ENCODE assay signal across 15 cellular contexts in genomic region chr3:155325263-155325835, GRCh38. TPM values are rescaled to one million over a fixed set of nuclear protein-coding genes. Genes with fewer than 3 reads are reported as not detected.
DNase-seq lines count a peak whose midpoint lies in the region; ATAC-seq, FAIRE-seq and TF ChIP-seq lines count a peak whose summit lies in the region.
"Had no signal": no experiment of that assay in that cellular context is flagged by ENCODE, and none has a peak within 500 bp of the region (broad histone marks: within the 10 kb centered on the region; RNA-seq: fewer than 3 reads in every experiment).

No MANE protein-coding gene starts in this region.

- H3K4me3 ChIP-seq in A549 (0 out of 3 replicates have a peak overlapping the region, but pooled peaks have one; percentile 12), GM23338 (no peak overlapping the region), PC-3 (ENCODE audit: low read length) (no peak overlapping the region)
- no peak overlapping the region for H3K4me3 ChIP-seq in CD4-positive, alpha-beta memory T cell (ENCODE audit: low read length in 2 of 2)
- H3K4me3 ChIP-seq: GM12878 had no signal

- WGBS in A549 (ENCODE audit: missing lambda C conversion rate): 42% methylated on average over 10 of the region's 10 CpGs

- no peak for TF ChIP-seq POLR2A in A549 (IDR thresholded peaks at IDR 0.05; ENCODE audit: low read length)

- BruUV-seq in PC-3 (replicated peaks; lab: Mats Ljungman, UMichigan): no TSS peak

- H3K9me2 ChIP-seq in GM23338 (ENCODE audit: insufficient read depth) (no peaks in the 10 kb centered on the region), PC-3 (replicated peaks; ENCODE audit: low read length) (no peaks in the 10 kb centered on the region)

- POLR2A ChIA-PET in A549 (lab: Yijun Ruan, JAX) (no interaction called here), PC-3 (lab: Charles Lee; ENCODE audit: unreplicated experiment) (no interaction called here), GM10248 (lab: Yijun Ruan, JAX) (no interaction called here)
- POLR2A ChIA-PET in CD4-positive, alpha-beta memory T cell (lab: Charles Lee; ENCODE audit: partially characterized antibody): no interaction called here

- H3K9me3 Mint-ChIP-seq in GM23338: no peaks in the 10 kb centered on the region
- no peaks in the 10 kb centered on the region for H3K9me3 Mint-ChIP-seq in CD4-positive, alpha-beta memory T cell
- H3K9me3 Mint-ChIP-seq: activated B cell treated with CpG ODN at 0.5 μM for 24 hours; CD4-positive, alpha-beta T cell had no signal

- no peak overlapping the region for H3K27ac ChIP-seq in A549
- peak overlapping the region; percentile 2; the same call in 1 of the 2 replicates for H3K27ac ChIP-seq in GM23338 (ENCODE audit: low read depth)
- no peak overlapping the region for H3K27ac ChIP-seq in PC-3 (ENCODE audit: low read length)
- no peak overlapping the region for H3K27ac ChIP-seq in CD4-positive, alpha-beta memory T cell (ENCODE audit: low read depth, low read length)

- no peaks in the 10 kb centered on the region for H3K27me3 Mint-ChIP-seq in GM23338 (ENCODE audit: insufficient read depth, low read depth, poor library complexity)
- H3K27me3 Mint-ChIP-seq in CD4-positive, alpha-beta memory T cell: no peaks in the 10 kb centered on the region
- H3K27me3 Mint-ChIP-seq: activated B cell treated with CpG ODN at 0.5 μM for 24 hours; CD4-positive, alpha-beta T cell had no signal

- no peaks in the 10 kb centered on the region for H3K27me3 ChIP-seq in GM23338 (ENCODE audit: insufficient read depth)
- no peaks in the 10 kb centered on the region for H3K27me3 ChIP-seq in PC-3 (ENCODE audit: low read length)
- no peaks in the 10 kb centered on the region for H3K27me3 ChIP-seq in CD4-positive, alpha-beta memory T cell (ENCODE audit: insufficient read depth, low read length)

- no peak overlapping the region for H3K9ac ChIP-seq in PC-3 (ENCODE audit: low read length)

- H3K4me2 ChIP-seq in A549 (peak overlapping the region; percentile 56), GM23338 (0 out of 2 replicates have a peak overlapping the region, but pooled peaks have one; percentile 29), PC-3 (ENCODE audit: low read length) (peak overlapping the region; percentile 37; the same call in 1 of the 2 replicates)

- H3K27ac Mint-ChIP-seq in GM23338: no peak overlapping the region
- H3K27ac Mint-ChIP-seq in CD4-positive, alpha-beta memory T cell: no peak overlapping the region
- H3K27ac Mint-ChIP-seq: activated B cell treated with CpG ODN at 0.5 μM for 24 hours; CD4-positive, alpha-beta T cell had no signal

- no peaks in the 10 kb centered on the region for H4K20me1 ChIP-seq in GM23338 (replicated peaks; ENCODE audit: insufficient read depth)
- H4K20me1 ChIP-seq in PC-3 (ENCODE audit: low read length): no peaks in the 10 kb centered on the region

- H3K9me3 ChIP-seq in A549 (no peaks in the 10 kb centered on the region), PC-3 (ENCODE audit: low read length) (no peaks in the 10 kb centered on the region)
- no peaks in the 10 kb centered on the region for H3K9me3 ChIP-seq in CD4-positive, alpha-beta memory T cell (ENCODE audit: control insufficient read depth in 1 of 2, low read length in 2 of 2)

- intact Hi-C loops in PC-3 (cut with micrococcal nuclease): no loop called here
- intact Hi-C loops in CD4-positive, alpha-beta memory T cell (cut with micrococcal nuclease): no loop called here

- TF ChIP-seq EP300 in A549 (IDR thresholded peaks at IDR 0.05): no peak

- H3K36me3 ChIP-seq in GM23338 (ENCODE audit: insufficient read depth) (no peaks in the 10 kb centered on the region), PC-3 (ENCODE audit: low read depth, low read length) (no peaks in the 10 kb centered on the region)
- no peaks in the 10 kb centered on the region for H3K36me3 ChIP-seq in CD4-positive, alpha-beta memory T cell (ENCODE audit: insufficient read depth, low read length)

- ATAC-seq in A549: peak in 1 of 2 experiments; percentile 78; a peak in 3 of 6 replicates
- ATAC-seq in GM23338: peak; percentile 52
- no peak for ATAC-seq in PC-3
- ATAC-seq in GM18861 (IDR thresholded peaks at IDR 0.05; ENCODE audit: unreplicated experiment): no peak
- ATAC-seq: GM12878 had no signal

- H3K79me2 ChIP-seq in GM23338 (replicated peaks; ENCODE audit: insufficient read depth): no peaks in the 10 kb centered on the region
- H3K79me2 ChIP-seq in PC-3 (ENCODE audit: low read length): no peaks in the 10 kb centered on the region

- H3K4me1 ChIP-seq in A549 (no peaks in the 10 kb centered on the region), GM23338 (ENCODE audit: insufficient read depth) (peaks cover 5% of the 10 kb centered on the region; the same call in 1 of the 2 replicates), PC-3 (ENCODE audit: insufficient read depth, low read length) (no peaks in the 10 kb centered on the region)
- H3K4me1 ChIP-seq in CD4-positive, alpha-beta memory T cell (ENCODE audit: insufficient read depth, low read length): no peaks in the 10 kb centered on the region

- H3K36me3 Mint-ChIP-seq in GM23338 (ENCODE audit: low read depth): no peaks in the 10 kb centered on the region
- no peaks in the 10 kb centered on the region for H3K36me3 Mint-ChIP-seq in CD4-positive, alpha-beta memory T cell

- H2AFZ ChIP-seq in GM23338 (peak overlapping the region; percentile 56), PC-3 (ENCODE audit: low read length) (peak overlapping the region; percentile 71)

- DNase-seq in A549 (ENCODE audit: low read depth in 1 of 2, low spot score in 1 of 2) (peak in 1 of 2 experiments; percentile 17), GM23338 (ENCODE audit: low spot score) (peak; percentile 59), PC-3 (peak; percentile 19), iPS DF 19.7 (ENCODE audit: low read depth, low spot score) (peak; percentile 12), NCI-H1105 (lab: John Stamatoyannopoulos, UW) (no peak), GM10248 (ENCODE audit: extremely low spot score) (no peak)
- no peak for DNase-seq in CD4-positive, alpha-beta memory T cell
- DNase-seq: activated B cell treated with CpG ODN at 0.5 μM for 24 hours; CD4-positive, alpha-beta T cell; central memory CD4-positive, alpha-beta T cell; NCI-H1105 treated with DMSO at 0.1 percent for 48 hours had no signal

- no peak for FAIRE-seq in A549 (lab: Jason Lieb, UNC)
- FAIRE-seq: GM12878 had no signal

- 0 out of 2 replicates have a peak, but pooled peaks cover 3% of the 10 kb centered on the region for H3F3A ChIP-seq in GM23338 (replicated peaks; ENCODE audit: low read depth)
- H3F3A ChIP-seq in PC-3 (ENCODE audit: low read length, unreplicated experiment): no peaks in the 10 kb centered on the region

- CTCF ChIA-PET in A549 (lab: Yijun Ruan, JAX) (no interaction called here), PC-3 (lab: Charles Lee) (no interaction called here), GM10248 (lab: Yijun Ruan, JAX) (interaction anchor here (1.4 kb wide), 1 partner anchor 9 kb away, joined by 3 read pairs; no protein-coding TSS in a partner anchor)
- CTCF ChIA-PET in CD4-positive, alpha-beta memory T cell (lab: Charles Lee; ENCODE audit: partially characterized antibody): no interaction called here

- no peak for TF ChIP-seq CTCF in A549 (IDR thresholded peaks at IDR 0.05)
- TF ChIP-seq CTCF in GM23338 (conservative IDR thresholded peaks at IDR 0.05; ENCODE audit: low read depth in 2 of 2): peak; percentile 49 to 62
- TF ChIP-seq CTCF in PC-3 (conservative IDR thresholded peaks at IDR 0.05; ENCODE audit: low read depth, low read length): peak; percentile 57
- no peak for TF ChIP-seq CTCF in GM10248 (IDR thresholded peaks at IDR 0.05; ENCODE audit: control extremely low read depth, extremely low read depth, low read depth, missing control alignments)

- H3K4me3 Mint-ChIP-seq in GM23338: no peak overlapping the region
- H3K4me3 Mint-ChIP-seq in CD4-positive, alpha-beta memory T cell: peak overlapping the region in 2 of 8 donors; percentile 9 to 62
- H3K4me3 Mint-ChIP-seq: activated B cell treated with CpG ODN at 0.5 μM for 24 hours; CD4-positive, alpha-beta T cell had no signal

- peaks cover 13% of the 10 kb centered on the region for H3K4me1 Mint-ChIP-seq in GM23338
- H3K4me1 Mint-ChIP-seq in CD4-positive, alpha-beta memory T cell: no peaks in the 10 kb centered on the region
- H3K4me1 Mint-ChIP-seq: activated B cell treated with CpG ODN at 0.5 μM for 24 hours had no signal

- no peak for TF ChIP-seq RAD21 in A549 (conservative IDR thresholded peaks at IDR 0.05 in 1 of 2, IDR thresholded peaks at IDR 0.05 in 1 of 2)

TF ChIP-seq in A549, 52 proteins besides CTCF, POLR2A, EP300 and RAD21:
- TF ChIP-seq CBX8 (IDR thresholded peaks at IDR 0.05): no peak
TF ChIP-seq in A549: peak in this region for 0.

RNA-seq across cellular contexts. Expression of gene STRIT1, which starts 31.9 kb away (rescaled TPM):
- not detected in 2 replicates for polyA plus RNA-seq in A549 (2011; rRNA removed)
- not detected in 2 replicates for polyA plus RNA-seq in A549 (2012; cell fraction: cytosol; rRNA removed)
- polyA plus RNA-seq in A549 (2012; cell fraction: nucleus; rRNA removed): not detected in 2 replicates
- not detected in 3 replicates for polyA plus RNA-seq in A549 (2017; fragmentation: RNase III; extraction: RNeasy Plus Mini Kit Qiagen cat#74134 plus additional on column Dnase treatment)
- not detected in 2 replicates for polyA minus RNA-seq in A549 (2011; rRNA and poly(A)+ RNA removed)
- total RNA-seq in GM23338 (2014; rRNA removed; shearing (Covaris generic)): 1.6 TPM in 1 of 2 replicates, not detected in the other
- polyA plus RNA-seq in GM23338 (2016; fragmentation: Nextera tagmentation; extraction: Ambion mirVana): 1.5 and 1.6 TPM in 2 replicates
- not detected in 2 replicates for total RNA-seq in PC-3 (2014; rRNA removed)
- not detected for total RNA-seq in CD4-positive, alpha-beta memory T cell
- polyA plus RNA-seq in CD4-positive, alpha-beta memory T cell: not detected
- total RNA-seq: activated B cell treated with CpG ODN at 0.5 μM for 24 hours; CD4-positive, alpha-beta T cell; GM12878; liver; posterior vena cava had no signal
- polyA plus RNA-seq: GM12878, liver had no signal

Comparison
In these comparisons a context has a peak if more than half of its experiments do, and no peak if none do; other contexts are left out.
1. DNase-seq: peak in GM23338 (single experiment), PC-3 (single experiment) and iPS DF 19.7 (single experiment); none in CD4-positive, alpha-beta memory T cell (0 of 5), NCI-H1105 (single experiment) and GM10248 (single experiment).
2. CTCF ChIP-seq: peak in GM23338 (2 of 2) and PC-3 (single experiment); none in A549 (single experiment) and GM10248 (single experiment).
3. Peak in every context shown above with its lines, with median percentiles within 50 percentile points of each other: H3K4me2 ChIP-seq.